1 cellular context compared by ENCODE assay signal in the genomic region with DNA sequence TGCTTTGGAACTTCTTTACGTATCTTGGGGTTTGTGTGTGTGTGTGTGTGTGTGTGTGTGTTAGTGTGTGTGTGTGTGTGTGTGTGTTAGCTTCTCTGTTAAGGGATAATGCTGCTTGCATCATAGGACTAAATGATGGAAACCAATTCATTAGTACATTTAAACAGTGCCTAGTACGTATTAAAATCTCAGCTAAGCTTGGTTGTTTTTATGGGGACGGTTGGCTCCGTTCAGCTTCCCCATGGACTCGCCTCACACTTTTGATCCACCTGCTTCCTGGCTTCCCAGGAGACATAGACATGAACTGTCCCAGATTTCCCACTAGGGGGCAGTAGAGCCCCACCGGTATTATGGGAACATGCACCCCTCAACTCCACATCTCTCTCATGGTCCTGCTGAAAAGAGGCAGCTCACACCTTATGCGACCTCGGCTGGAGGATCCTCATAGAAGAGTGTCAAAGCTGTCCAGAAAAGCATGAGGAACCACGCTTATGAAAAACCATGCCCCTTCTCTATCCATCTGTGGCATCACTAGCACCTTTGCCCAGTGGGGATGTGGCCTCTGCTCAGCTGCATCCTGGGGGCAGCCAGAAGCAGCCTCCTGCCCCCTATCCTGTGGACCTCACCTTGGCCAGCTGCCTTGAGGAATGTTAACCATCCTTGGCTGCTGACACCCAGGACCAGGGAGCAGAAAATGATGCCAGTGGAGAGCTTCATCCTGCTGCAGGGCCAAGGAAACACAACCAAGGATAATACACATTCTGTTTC.
TF ChIP-seq lines count a peak whose summit lies in the region.

No MANE protein-coding gene starts in this region.

TF ChIP-seq in endothelial cell of umbilical vein, 7 proteins besides CTCF, POLR2A, EP300 and RAD21:
- TF ChIP-seq JUN (IDR thresholded peaks at IDR 0.05; ENCODE audit: borderline replicate concordance, insufficient read depth, insufficient read length, low read depth) (no peak), FOS (IDR thresholded peaks at IDR 0.05; ENCODE audit: borderline replicate concordance, insufficient read depth, low read length) (no peak), EZH2 (IDR thresholded peaks at IDR 0.05; ENCODE audit: borderline replicate concordance, low read depth, low read length, severe bottlenecking) (no peak), POLR2AphosphoS5 (IDR thresholded peaks at IDR 0.05; ENCODE audit: insufficient read depth, low read depth, low read length) (no peak), GATA2 (IDR thresholded peaks at IDR 0.05; ENCODE audit: insufficient read depth, insufficient read length, low read depth, low read length) (no peak), MYC (IDR thresholded peaks at IDR 0.05; ENCODE audit: low read depth, low read length) (no peak)
- TF ChIP-seq, protein P1, sequence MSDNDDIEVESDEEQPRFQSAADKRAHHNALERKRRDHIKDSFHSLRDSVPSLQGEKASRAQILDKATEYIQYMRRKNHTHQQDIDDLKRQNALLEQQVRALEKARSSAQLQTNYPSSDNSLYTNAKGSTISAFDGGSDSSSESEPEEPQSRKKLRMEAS (IDR thresholded peaks at IDR 0.05; ENCODE audit: insufficient read depth, insufficient read length): no peak
